Comparison of ENCODE assay signal across 1 cellular context in the genomic region with DNA sequence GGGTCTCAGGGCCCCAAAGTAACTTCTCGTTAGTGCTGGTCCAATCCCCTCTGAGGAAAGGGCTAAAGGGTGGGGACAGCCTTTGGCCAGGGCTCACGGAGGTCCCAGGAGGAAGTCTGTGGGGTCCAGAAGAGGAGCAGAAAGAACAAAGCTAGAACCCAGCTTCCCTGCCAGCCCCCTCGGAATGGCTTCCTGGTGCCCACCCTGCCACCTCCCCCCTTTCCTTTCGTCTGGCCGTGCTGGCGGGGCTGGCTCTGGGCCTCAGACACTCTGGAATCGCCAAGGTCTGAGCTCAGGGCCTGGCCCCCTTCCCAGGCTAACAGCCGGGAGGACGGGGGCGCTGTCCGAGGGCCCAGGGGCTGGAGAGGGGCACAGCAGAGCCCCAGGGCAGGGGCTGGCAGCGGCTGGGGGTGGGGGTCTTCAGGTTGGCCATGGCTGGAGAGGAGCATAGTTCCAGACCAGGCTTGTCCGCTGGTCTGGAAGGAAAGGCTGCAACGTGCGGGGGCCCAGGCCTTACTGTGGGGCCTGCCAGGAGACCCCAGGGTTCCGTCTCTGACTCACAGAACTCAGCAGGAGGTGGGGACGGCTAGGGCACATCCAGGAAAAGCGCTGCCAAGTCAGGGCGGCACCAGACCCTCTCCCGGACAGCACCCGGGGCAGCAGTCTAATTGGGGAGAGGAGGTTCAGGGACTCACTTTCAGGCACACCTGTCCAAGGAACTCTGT.
A peak's percentile ranks its signal among the peaks of the same experiment; 100 is the strongest.
TF ChIP-seq lines count a peak whose summit lies in the region.

No MANE protein-coding gene starts in this region.

TF ChIP-seq in Ishikawa, 13 proteins besides CTCF, POLR2A, EP300 and RAD21 (continued from another document):
- TF ChIP-seq REST (IDR thresholded peaks at IDR 0.05; ENCODE audit: low read depth), result peak; percentile 16; the same call in 1 of the 2 replicates
